1 cellular context compared by ENCODE assay signal in genomic region chr5:5421961-5422818, GRCh38.
TF ChIP-seq lines count a peak whose summit lies in the region.

A gene with protein sequence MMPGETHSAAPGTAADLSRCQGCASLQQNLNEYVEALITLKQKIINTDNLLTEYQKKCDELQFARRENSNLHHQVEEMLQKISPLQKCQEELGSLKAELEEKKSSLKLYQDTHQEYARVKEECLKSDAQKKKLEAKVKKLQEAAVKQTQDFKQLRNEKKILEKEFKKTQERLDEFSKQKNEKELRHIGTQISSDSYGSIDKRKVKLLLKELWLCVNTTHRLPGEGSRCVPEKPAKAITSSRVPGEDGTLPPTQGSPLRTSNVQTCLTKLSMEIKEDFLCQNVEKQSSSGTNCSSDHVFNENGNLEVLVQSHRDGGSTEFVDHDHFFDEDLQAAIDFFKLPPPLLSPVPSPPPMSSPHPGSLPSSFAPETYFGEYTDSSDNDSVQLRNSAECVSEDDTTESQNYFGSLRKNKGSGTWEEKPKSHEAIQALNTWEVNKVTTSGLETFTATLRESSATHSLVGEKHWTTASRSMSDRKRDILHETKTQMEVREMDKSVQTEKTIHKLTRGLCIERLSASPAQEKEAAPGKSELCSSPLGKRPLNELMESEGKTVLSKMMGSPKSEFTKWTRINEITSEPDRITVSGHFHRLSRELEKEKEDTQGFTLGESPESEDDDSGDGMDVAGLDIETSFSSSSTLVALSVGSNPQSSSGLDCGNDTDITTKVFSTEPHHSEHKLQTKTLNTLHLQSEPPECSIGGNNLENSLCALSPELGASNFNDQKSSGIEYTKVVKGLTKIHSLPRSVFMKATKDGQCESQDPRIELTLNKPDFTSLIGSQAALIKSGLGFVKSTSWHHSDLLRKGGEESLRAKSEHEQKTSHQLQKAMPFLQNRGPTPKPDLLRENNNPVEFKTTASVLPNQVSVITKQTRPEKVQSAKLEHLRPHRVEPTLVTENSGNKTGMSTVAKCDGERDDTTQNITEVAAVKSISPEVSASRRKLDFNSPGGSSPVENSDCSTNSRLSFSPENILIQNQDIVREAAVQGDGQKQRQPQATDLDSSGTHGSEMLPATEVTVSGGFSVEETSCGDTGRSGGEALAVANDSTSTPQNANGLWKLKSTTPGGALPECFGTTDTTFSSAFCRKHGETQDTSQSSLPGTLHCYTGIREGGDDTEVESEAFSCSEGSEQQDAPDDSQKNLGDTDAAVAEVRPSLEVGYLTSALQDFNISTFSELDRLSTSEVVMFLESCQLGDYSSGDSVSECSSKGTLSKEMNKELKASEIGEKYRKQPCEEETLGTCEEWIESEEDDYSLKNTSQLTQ (N-terminal part only) (plus strand): TSS chr5:5422677. CDS start chr5:5422916, 239 bp downstream.

TF ChIP-seq in HEK293, 187 proteins besides CTCF, POLR2A, EP300 and RAD21 (continued from another document):
- TF ChIP-seq, protein P1, sequence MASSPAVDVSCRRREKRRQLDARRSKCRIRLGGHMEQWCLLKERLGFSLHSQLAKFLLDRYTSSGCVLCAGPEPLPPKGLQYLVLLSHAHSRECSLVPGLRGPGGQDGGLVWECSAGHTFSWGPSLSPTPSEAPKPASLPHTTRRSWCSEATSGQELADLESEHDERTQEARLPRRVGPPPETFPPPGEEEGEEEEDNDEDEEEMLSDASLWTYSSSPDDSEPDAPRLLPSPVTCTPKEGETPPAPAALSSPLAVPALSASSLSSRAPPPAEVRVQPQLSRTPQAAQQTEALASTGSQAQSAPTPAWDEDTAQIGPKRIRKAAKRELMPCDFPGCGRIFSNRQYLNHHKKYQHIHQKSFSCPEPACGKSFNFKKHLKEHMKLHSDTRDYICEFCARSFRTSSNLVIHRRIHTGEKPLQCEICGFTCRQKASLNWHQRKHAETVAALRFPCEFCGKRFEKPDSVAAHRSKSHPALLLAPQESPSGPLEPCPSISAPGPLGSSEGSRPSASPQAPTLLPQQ (tag by site-specific recombination; IDR thresholded peaks at IDR 0.05), result peak; percentile 62; the same call in 1 of the 2 replicates
- TF ChIP-seq ZNF521 (tag by site-specific recombination; IDR thresholded peaks at IDR 0.05) (no peak), KLF17 (tag by site-specific recombination; IDR thresholded peaks at IDR 0.05) (peak; percentile 97; the same call in 1 of the 2 replicates), TCF7L2 (IDR thresholded peaks at IDR 0.05; ENCODE audit: borderline replicate concordance, low read depth, low read length) (no peak), ZNF530 (tag by site-specific recombination; IDR thresholded peaks at IDR 0.05; ENCODE audit: low read depth) (no peak), SALL2 (tag by site-specific recombination; IDR thresholded peaks at IDR 0.05; ENCODE audit: borderline replicate concordance) (no peak), ZNF341 (tag by site-specific recombination; IDR thresholded peaks at IDR 0.05; ENCODE audit: low read depth) (peak; percentile 92), ZNF776 (tag by site-specific recombination; IDR thresholded peaks at IDR 0.05; ENCODE audit: borderline replicate concordance) (no peak), ZNF221 (tag by site-specific recombination; IDR thresholded peaks at IDR 0.05; ENCODE audit: borderline replicate concordance) (no peak)
- TF ChIP-seq, protein P2, sequence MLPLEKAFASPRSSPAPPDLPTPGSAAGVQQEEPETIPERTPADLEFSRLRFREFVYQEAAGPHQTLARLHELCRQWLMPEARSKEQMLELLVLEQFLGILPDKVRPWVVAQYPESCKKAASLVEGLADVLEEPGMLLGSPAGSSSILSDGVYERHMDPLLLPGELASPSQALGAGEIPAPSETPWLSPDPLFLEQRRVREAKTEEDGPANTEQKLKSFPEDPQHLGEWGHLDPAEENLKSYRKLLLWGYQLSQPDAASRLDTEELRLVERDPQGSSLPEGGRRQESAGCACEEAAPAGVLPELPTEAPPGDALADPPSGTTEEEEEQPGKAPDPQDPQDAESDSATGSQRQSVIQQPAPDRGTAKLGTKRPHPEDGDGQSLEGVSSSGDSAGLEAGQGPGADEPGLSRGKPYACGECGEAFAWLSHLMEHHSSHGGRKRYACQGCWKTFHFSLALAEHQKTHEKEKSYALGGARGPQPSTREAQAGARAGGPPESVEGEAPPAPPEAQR (tag by site-specific recombination; IDR thresholded peaks at IDR 0.05), result 0 out of 2 replicates have a peak, but pooled peaks have one; percentile 53
- TF ChIP-seq, protein P3, sequence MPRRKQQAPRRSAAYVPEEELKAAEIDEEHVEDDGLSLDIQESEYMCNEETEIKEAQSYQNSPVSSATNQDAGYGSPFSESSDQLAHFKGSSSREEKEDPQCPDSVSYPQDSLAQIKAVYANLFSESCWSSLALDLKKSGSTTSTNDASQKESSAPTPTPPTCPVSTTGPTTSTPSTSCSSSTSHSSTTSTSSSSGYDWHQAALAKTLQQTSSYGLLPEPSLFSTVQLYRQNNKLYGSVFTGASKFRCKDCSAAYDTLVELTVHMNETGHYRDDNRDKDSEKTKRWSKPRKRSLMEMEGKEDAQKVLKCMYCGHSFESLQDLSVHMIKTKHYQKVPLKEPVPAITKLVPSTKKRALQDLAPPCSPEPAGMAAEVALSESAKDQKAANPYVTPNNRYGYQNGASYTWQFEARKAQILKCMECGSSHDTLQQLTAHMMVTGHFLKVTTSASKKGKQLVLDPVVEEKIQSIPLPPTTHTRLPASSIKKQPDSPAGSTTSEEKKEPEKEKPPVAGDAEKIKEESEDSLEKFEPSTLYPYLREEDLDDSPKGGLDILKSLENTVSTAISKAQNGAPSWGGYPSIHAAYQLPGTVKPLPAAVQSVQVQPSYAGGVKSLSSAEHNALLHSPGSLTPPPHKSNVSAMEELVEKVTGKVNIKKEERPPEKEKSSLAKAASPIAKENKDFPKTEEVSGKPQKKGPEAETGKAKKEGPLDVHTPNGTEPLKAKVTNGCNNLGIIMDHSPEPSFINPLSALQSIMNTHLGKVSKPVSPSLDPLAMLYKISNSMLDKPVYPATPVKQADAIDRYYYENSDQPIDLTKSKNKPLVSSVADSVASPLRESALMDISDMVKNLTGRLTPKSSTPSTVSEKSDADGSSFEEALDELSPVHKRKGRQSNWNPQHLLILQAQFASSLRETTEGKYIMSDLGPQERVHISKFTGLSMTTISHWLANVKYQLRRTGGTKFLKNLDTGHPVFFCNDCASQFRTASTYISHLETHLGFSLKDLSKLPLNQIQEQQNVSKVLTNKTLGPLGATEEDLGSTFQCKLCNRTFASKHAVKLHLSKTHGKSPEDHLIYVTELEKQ (tag by site-specific recombination; IDR thresholded peaks at IDR 0.05; ENCODE audit: borderline replicate concordance), result 0 out of 2 replicates have a peak, but pooled peaks have one; percentile 73
